1 cellular context compared by ENCODE assay signal in the genomic region with DNA sequence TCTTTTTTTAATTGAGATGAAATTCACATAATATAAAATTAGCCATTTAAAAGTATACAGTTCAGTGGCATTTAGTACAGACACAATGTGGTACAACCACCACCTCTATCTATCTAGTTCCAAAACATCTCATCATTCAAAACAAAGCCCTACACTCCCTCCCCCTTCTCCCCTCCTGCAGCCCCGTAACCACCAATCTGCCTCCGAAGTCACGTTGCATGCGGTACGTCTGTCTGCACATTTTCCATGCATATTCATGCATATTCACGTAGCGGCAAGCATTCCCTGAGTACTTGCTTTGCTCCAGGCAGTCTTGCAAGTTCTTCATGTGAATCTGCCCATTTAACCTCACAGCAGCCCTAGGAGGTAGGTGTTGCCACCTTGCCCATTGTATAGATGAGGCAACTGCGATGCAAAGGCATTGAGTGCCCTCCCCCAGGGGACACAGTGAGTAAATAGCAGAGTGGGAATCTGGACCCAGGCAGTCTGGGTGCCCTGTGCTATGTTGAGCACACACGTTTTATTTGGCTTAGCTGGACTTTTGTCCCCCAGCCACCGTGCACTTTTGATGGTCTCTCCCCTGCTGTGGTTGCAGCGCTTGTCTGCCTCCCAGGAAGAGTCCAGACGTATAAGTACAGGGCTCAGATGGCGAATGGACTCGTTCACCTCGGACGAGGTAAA.
TF ChIP-seq lines count a peak whose summit lies in the region.

No MANE protein-coding gene starts in this region.

TF ChIP-seq in HepG2, 621 proteins besides CTCF, POLR2A, EP300 and RAD21 (continued from another document and continues in another):
- TF ChIP-seq, protein P1, sequence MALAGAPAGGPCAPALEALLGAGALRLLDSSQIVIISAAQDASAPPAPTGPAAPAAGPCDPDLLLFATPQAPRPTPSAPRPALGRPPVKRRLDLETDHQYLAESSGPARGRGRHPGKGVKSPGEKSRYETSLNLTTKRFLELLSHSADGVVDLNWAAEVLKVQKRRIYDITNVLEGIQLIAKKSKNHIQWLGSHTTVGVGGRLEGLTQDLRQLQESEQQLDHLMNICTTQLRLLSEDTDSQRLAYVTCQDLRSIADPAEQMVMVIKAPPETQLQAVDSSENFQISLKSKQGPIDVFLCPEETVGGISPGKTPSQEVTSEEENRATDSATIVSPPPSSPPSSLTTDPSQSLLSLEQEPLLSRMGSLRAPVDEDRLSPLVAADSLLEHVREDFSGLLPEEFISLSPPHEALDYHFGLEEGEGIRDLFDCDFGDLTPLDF (CRISPR knock-in tag; IDR thresholded peaks at IDR 0.05): no peak
- TF ChIP-seq KDM6A (CRISPR knock-in tag; IDR thresholded peaks at IDR 0.05; ENCODE audit: low read depth): peak; percentile 88
- TF ChIP-seq ARNT2 (CRISPR knock-in tag; IDR thresholded peaks at IDR 0.05; ENCODE audit: low read depth): no peak
- no peak for TF ChIP-seq NFYC (CRISPR knock-in tag; IDR thresholded peaks at IDR 0.05)
- no peak for TF ChIP-seq ZNF30 (CRISPR knock-in tag; IDR thresholded peaks at IDR 0.05)
- TF ChIP-seq SMAD3 (CRISPR knock-in tag; IDR thresholded peaks at IDR 0.05): no peak
- no peak for TF ChIP-seq GTF3A (CRISPR knock-in tag; conservative IDR thresholded peaks at IDR 0.05)
- TF ChIP-seq, protein P2, sequence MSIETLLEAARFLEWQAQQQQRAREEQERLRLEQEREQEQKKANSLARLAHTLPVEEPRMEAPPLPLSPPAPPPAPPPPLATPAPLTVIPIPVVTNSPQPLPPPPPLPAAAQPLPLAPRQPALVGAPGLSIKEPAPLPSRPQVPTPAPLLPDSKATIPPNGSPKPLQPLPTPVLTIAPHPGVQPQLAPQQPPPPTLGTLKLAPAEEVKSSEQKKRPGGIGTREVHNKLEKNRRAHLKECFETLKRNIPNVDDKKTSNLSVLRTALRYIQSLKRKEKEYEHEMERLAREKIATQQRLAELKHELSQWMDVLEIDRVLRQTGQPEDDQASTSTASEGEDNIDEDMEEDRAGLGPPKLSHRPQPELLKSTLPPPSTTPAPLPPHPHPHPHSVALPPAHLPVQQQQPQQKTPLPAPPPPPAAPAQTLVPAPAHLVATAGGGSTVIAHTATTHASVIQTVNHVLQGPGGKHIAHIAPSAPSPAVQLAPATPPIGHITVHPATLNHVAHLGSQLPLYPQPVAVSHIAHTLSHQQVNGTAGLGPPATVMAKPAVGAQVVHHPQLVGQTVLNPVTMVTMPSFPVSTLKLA (IDR thresholded peaks at IDR 0.05): no peak
- TF ChIP-seq HHEX (CRISPR knock-in tag; IDR thresholded peaks at IDR 0.05): no peak
- peak; percentile 52; the same call in 1 of the 2 replicates for TF ChIP-seq ZNF563 (CRISPR knock-in tag; IDR thresholded peaks at IDR 0.05)
- no peak for TF ChIP-seq ZNF878 (CRISPR knock-in tag; IDR thresholded peaks at IDR 0.05)
- no peak for TF ChIP-seq ZNF616 (CRISPR knock-in tag; IDR thresholded peaks at IDR 0.05; ENCODE audit: low read depth)
- TF ChIP-seq, protein P3, sequence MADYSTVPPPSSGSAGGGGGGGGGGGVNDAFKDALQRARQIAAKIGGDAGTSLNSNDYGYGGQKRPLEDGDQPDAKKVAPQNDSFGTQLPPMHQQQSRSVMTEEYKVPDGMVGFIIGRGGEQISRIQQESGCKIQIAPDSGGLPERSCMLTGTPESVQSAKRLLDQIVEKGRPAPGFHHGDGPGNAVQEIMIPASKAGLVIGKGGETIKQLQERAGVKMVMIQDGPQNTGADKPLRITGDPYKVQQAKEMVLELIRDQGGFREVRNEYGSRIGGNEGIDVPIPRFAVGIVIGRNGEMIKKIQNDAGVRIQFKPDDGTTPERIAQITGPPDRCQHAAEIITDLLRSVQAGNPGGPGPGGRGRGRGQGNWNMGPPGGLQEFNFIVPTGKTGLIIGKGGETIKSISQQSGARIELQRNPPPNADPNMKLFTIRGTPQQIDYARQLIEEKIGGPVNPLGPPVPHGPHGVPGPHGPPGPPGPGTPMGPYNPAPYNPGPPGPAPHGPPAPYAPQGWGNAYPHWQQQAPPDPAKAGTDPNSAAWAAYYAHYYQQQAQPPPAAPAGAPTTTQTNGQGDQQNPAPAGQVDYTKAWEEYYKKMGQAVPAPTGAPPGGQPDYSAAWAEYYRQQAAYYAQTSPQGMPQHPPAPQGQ (CRISPR knock-in tag; IDR thresholded peaks at IDR 0.05; ENCODE audit: borderline replicate concordance): no peak
- no peak for TF ChIP-seq ZSCAN30 (CRISPR knock-in tag; IDR thresholded peaks at IDR 0.05)
- TF ChIP-seq, protein P4, sequence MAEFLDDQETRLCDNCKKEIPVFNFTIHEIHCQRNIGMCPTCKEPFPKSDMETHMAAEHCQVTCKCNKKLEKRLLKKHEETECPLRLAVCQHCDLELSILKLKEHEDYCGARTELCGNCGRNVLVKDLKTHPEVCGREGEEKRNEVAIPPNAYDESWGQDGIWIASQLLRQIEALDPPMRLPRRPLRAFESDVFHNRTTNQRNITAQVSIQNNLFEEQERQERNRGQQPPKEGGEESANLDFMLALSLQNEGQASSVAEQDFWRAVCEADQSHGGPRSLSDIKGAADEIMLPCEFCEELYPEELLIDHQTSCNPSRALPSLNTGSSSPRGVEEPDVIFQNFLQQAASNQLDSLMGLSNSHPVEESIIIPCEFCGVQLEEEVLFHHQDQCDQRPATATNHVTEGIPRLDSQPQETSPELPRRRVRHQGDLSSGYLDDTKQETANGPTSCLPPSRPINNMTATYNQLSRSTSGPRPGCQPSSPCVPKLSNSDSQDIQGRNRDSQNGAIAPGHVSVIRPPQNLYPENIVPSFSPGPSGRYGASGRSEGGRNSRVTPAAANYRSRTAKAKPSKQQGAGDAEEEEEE (CRISPR knock-in tag; IDR thresholded peaks at IDR 0.05; ENCODE audit: borderline replicate concordance): no peak
- TF ChIP-seq ELF4 (CRISPR knock-in tag; IDR thresholded peaks at IDR 0.05; ENCODE audit: borderline replicate concordance): no peak
- TF ChIP-seq, protein P5, sequence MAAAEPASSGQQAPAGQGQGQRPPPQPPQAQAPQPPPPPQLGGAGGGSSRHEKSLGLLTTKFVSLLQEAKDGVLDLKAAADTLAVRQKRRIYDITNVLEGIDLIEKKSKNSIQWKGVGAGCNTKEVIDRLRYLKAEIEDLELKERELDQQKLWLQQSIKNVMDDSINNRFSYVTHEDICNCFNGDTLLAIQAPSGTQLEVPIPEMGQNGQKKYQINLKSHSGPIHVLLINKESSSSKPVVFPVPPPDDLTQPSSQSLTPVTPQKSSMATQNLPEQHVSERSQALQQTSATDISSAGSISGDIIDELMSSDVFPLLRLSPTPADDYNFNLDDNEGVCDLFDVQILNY (CRISPR knock-in tag; conservative IDR thresholded peaks at IDR 0.05): no peak
- no peak for TF ChIP-seq SATB2 (CRISPR knock-in tag; IDR thresholded peaks at IDR 0.05)
- TF ChIP-seq ASH2L (IDR thresholded peaks at IDR 0.05; ENCODE audit: insufficient read length, low read depth, low read length): peak; percentile 75
- TF ChIP-seq, protein P6, sequence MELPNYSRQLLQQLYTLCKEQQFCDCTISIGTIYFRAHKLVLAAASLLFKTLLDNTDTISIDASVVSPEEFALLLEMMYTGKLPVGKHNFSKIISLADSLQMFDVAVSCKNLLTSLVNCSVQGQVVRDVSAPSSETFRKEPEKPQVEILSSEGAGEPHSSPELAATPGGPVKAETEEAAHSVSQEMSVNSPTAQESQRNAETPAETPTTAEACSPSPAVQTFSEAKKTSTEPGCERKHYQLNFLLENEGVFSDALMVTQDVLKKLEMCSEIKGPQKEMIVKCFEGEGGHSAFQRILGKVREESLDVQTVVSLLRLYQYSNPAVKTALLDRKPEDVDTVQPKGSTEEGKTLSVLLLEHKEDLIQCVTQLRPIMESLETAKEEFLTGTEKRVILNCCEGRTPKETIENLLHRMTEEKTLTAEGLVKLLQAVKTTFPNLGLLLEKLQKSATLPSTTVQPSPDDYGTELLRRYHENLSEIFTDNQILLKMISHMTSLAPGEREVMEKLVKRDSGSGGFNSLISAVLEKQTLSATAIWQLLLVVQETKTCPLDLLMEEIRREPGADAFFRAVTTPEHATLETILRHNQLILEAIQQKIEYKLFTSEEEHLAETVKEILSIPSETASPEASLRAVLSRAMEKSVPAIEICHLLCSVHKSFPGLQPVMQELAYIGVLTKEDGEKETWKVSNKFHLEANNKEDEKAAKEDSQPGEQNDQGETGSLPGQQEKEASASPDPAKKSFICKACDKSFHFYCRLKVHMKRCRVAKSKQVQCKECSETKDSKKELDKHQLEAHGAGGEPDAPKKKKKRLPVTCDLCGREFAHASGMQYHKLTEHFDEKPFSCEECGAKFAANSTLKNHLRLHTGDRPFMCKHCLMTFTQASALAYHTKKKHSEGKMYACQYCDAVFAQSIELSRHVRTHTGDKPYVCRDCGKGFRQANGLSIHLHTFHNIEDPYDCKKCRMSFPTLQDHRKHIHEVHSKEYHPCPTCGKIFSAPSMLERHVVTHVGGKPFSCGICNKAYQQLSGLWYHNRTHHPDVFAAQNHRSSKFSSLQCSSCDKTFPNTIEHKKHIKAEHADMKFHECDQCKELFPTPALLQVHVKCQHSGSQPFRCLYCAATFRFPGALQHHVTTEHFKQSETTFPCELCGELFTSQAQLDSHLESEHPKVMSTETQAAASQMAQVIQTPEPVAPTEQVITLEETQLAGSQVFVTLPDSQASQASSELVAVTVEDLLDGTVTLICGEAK (IDR thresholded peaks at IDR 0.05): no peak
- TF ChIP-seq, protein P6 (CRISPR knock-in tag; IDR thresholded peaks at IDR 0.05): no peak; the same call in 1 of the 2 replicates
- TF ChIP-seq ZNF382 (CRISPR knock-in tag; IDR thresholded peaks at IDR 0.05; ENCODE audit: borderline replicate concordance): no peak
- TF ChIP-seq, protein P7, sequence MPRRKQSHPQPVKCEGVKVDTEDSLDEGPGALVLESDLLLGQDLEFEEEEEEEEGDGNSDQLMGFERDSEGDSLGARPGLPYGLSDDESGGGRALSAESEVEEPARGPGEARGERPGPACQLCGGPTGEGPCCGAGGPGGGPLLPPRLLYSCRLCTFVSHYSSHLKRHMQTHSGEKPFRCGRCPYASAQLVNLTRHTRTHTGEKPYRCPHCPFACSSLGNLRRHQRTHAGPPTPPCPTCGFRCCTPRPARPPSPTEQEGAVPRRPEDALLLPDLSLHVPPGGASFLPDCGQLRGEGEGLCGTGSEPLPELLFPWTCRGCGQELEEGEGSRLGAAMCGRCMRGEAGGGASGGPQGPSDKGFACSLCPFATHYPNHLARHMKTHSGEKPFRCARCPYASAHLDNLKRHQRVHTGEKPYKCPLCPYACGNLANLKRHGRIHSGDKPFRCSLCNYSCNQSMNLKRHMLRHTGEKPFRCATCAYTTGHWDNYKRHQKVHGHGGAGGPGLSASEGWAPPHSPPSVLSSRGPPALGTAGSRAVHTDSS (CRISPR knock-in tag; conservative IDR thresholded peaks at IDR 0.05): no peak
- TF ChIP-seq KDM4B (CRISPR knock-in tag; IDR thresholded peaks at IDR 0.05): no peak
- TF ChIP-seq ETV5 (CRISPR knock-in tag; IDR thresholded peaks at IDR 0.05; ENCODE audit: borderline replicate concordance): 0 out of 2 replicates have a peak, but pooled peaks have one; percentile 43
- no peak for TF ChIP-seq ZNF782 (CRISPR knock-in tag; IDR thresholded peaks at IDR 0.05; ENCODE audit: borderline replicate concordance)
- no peak for TF ChIP-seq GLI4 (CRISPR knock-in tag; IDR thresholded peaks at IDR 0.05; ENCODE audit: borderline replicate concordance)
- TF ChIP-seq YY1 (IDR thresholded peaks at IDR 0.05; ENCODE audit: insufficient read depth, insufficient replicate concordance, low read depth, low read length): no peak
- TF ChIP-seq, protein P8, sequence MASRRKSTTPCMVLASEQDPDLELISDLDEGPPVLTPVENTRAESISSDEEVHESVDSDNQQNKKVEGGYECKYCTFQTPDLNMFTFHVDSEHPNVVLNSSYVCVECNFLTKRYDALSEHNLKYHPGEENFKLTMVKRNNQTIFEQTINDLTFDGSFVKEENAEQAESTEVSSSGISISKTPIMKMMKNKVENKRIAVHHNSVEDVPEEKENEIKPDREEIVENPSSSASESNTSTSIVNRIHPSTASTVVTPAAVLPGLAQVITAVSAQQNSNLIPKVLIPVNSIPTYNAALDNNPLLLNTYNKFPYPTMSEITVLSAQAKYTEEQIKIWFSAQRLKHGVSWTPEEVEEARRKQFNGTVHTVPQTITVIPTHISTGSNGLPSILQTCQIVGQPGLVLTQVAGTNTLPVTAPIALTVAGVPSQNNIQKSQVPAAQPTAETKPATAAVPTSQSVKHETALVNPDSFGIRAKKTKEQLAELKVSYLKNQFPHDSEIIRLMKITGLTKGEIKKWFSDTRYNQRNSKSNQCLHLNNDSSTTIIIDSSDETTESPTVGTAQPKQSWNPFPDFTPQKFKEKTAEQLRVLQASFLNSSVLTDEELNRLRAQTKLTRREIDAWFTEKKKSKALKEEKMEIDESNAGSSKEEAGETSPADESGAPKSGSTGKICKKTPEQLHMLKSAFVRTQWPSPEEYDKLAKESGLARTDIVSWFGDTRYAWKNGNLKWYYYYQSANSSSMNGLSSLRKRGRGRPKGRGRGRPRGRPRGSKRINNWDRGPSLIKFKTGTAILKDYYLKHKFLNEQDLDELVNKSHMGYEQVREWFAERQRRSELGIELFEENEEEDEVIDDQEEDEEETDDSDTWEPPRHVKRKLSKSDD (CRISPR knock-in tag; IDR thresholded peaks at IDR 0.05; ENCODE audit: low read depth): peak; percentile 73; the same call in 1 of the 2 replicates
- TF ChIP-seq, protein P9, sequence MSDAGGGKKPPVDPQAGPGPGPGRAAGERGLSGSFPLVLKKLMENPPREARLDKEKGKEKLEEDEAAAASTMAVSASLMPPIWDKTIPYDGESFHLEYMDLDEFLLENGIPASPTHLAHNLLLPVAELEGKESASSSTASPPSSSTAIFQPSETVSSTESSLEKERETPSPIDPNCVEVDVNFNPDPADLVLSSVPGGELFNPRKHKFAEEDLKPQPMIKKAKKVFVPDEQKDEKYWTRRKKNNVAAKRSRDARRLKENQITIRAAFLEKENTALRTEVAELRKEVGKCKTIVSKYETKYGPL (CRISPR knock-in tag; IDR thresholded peaks at IDR 0.05): no peak
- no peak for TF ChIP-seq ZNF83 (CRISPR knock-in tag; IDR thresholded peaks at IDR 0.05; ENCODE audit: borderline replicate concordance)
- 0 out of 2 replicates have a peak, but pooled peaks have one; percentile 44 for TF ChIP-seq FOXJ3 (CRISPR knock-in tag; IDR thresholded peaks at IDR 0.05; ENCODE audit: borderline replicate concordance)
- TF ChIP-seq SAP130 (CRISPR knock-in tag; IDR thresholded peaks at IDR 0.05; ENCODE audit: low read depth): peak; percentile 70
